Comparison of ENCODE assay signal across 8 cellular contexts in genomic region chr3:62188547-62189375, GRCh38.
A peak's percentile ranks its signal among the peaks of the same experiment; 100 is the strongest.
DNase-seq lines count a peak whose midpoint lies in the region; ATAC-seq, FAIRE-seq and TF ChIP-seq lines count a peak whose summit lies in the region.

No MANE protein-coding gene starts in this region.

- no peaks in the 10 kb centered on the region for H3K27me3 ChIP-seq in astrocyte (ENCODE audit: insufficient read depth, low read length)
- no peaks in the 10 kb centered on the region for H3K27me3 ChIP-seq in hepatocyte
- H3K27me3 ChIP-seq in skeletal muscle satellite cell (ENCODE audit: control insufficient read depth, insufficient read depth, low read length), result no peaks in the 10 kb centered on the region

- CTCF ChIA-PET in GM10248 (lab: Yijun Ruan, JAX), result interaction anchor here (0.7 to 4.6 kb wide), 16 partner anchors 9 to 895 kb away, joined by 3 to 26 read pairs (median 4); no protein-coding TSS in a partner anchor

- peak overlapping the region; percentile 43 for H3K4me3 Mint-ChIP-seq in astrocyte (ENCODE audit: unreplicated experiment)

- H3K27me3 Mint-ChIP-seq in astrocyte (ENCODE audit: low read depth, unreplicated experiment), result peaks cover 5% of the 10 kb centered on the region

- FAIRE-seq in astrocyte (lab: Jason Lieb, UNC), result no peak

- H3K27ac Mint-ChIP-seq in astrocyte (ENCODE audit: unreplicated experiment), result peak overlapping the region; percentile 37

- peaks cover 3% of the 10 kb centered on the region for H3K4me1 Mint-ChIP-seq in astrocyte (ENCODE audit: low read depth, unreplicated experiment)

- H3K79me2 ChIP-seq in astrocyte (ENCODE audit: insufficient read depth, low read length), result no peaks in the 10 kb centered on the region
- H3K79me2 ChIP-seq in hepatocyte, result no peaks in the 10 kb centered on the region

- H2AFZ ChIP-seq in astrocyte (ENCODE audit: low read depth, low read length) (peak overlapping the region; percentile 43), hepatocyte (no peak overlapping the region)

- H3K9me3 Mint-ChIP-seq in astrocyte (ENCODE audit: unreplicated experiment), result peaks cover 1% of the 10 kb centered on the region

- POLR2A ChIA-PET in GM10248 (lab: Yijun Ruan, JAX), result no interaction called here

- no peak overlapping the region for H3K27ac ChIP-seq in astrocyte (ENCODE audit: low read depth, low read length)
- no peak overlapping the region for H3K27ac ChIP-seq in hepatocyte

- TF ChIP-seq CTCF in GM10248 (IDR thresholded peaks at IDR 0.05; ENCODE audit: control extremely low read depth, extremely low read depth, low read depth, missing control alignments) (peak; percentile 75), astrocyte (IDR thresholded peaks at IDR 0.05; ENCODE audit: insufficient read depth, low read depth, low read length) (peak; percentile 87), hepatocyte (IDR thresholded peaks at IDR 0.05; ENCODE audit: poor library complexity) (peak; percentile 83)

- H3K9ac ChIP-seq in astrocyte (ENCODE audit: low read length) (no peak overlapping the region), skeletal muscle satellite cell (ENCODE audit: low read depth, low read length) (no peak overlapping the region)

- H3K9me3 ChIP-seq in astrocyte (ENCODE audit: insufficient read depth, low read depth, low read length) (no peaks in the 10 kb centered on the region), hepatocyte (ENCODE audit: low read depth) (no peaks in the 10 kb centered on the region), skeletal muscle satellite cell (replicated peaks; ENCODE audit: low read length) (no peaks in the 10 kb centered on the region)

- H3K36me3 ChIP-seq in astrocyte (ENCODE audit: insufficient read depth, low read length) (no peaks in the 10 kb centered on the region), hepatocyte (replicated peaks; ENCODE audit: insufficient read depth, low read depth) (no peaks in the 10 kb centered on the region), skeletal muscle satellite cell (ENCODE audit: insufficient read depth, low read length) (no peaks in the 10 kb centered on the region)

- H3K4me1 ChIP-seq in astrocyte (ENCODE audit: insufficient read depth, low read length), result no peaks in the 10 kb centered on the region
- peaks cover 4% of the 10 kb centered on the region for H3K4me1 ChIP-seq in hepatocyte (ENCODE audit: insufficient read depth)
- peaks cover 15% of the 10 kb centered on the region for H3K4me1 ChIP-seq in skeletal muscle satellite cell (ENCODE audit: control insufficient read depth, insufficient read depth, low read length)

- H3K4me2 ChIP-seq in astrocyte (ENCODE audit: low read length) (peak overlapping the region; percentile 71), hepatocyte (peak overlapping the region; percentile 68), skeletal muscle satellite cell (ENCODE audit: low read length) (peak overlapping the region; percentile 71)

- WGBS in hepatocyte (ENCODE audit: low lambda C conversion rate, missing lambda C conversion rate), result 18% methylated on average over 18 of the region's 18 CpGs

- H3K36me3 Mint-ChIP-seq in astrocyte (ENCODE audit: low read depth, unreplicated experiment), result peaks cover 7% of the 10 kb centered on the region

- ATAC-seq in HG02588 (IDR thresholded peaks at IDR 0.05; ENCODE audit: unreplicated experiment), result peak; percentile 83
- no peak for ATAC-seq in GM19328 (IDR thresholded peaks at IDR 0.05; ENCODE audit: unreplicated experiment)

- H4K20me1 ChIP-seq in astrocyte (ENCODE audit: insufficient read depth, low read length) (no peaks in the 10 kb centered on the region), hepatocyte (ENCODE audit: insufficient read depth, poor library complexity, severe bottlenecking) (no peaks in the 10 kb centered on the region)

- H3K9me2 ChIP-seq in hepatocyte (replicated peaks; ENCODE audit: insufficient read depth), result no peaks in the 10 kb centered on the region

- DNase-seq in GM10248 (ENCODE audit: extremely low spot score) (peak; percentile 80), NCI-H1417 (lab: John Stamatoyannopoulos, UW) (peak; percentile 24 to 76 (median 47)), T-helper 2 cell (peak in 4 of 5 experiments; percentile 22 to 67 (median 44)), astrocyte (ENCODE audit: low read depth) (peak; percentile 31), hepatocyte (ENCODE audit: low spot score) (peak; percentile 87)

- no peak overlapping the region for H3K4me3 ChIP-seq in astrocyte (ENCODE audit: insufficient read depth, low read depth, low read length)
- no peak overlapping the region for H3K4me3 ChIP-seq in hepatocyte
- peak overlapping the region; percentile 28 for H3K4me3 ChIP-seq in skeletal muscle satellite cell (ENCODE audit: low read length)

Comparison
In these comparisons a context has a peak if more than half of its experiments do, and no peak if none do; other contexts are left out.
1. DNase-seq: peak in every context shown above with its lines; median percentile 87 in hepatocyte; 80 in GM10248; 47 in NCI-H1417; 44 in T-helper 2 cell; 31 in astrocyte.